Comparison of ENCODE assay signal across 6 cellular contexts in genomic region chr12:55838361-55838760, GRCh38. TPM values are rescaled to one million over a fixed set of nuclear protein-coding genes. Genes with fewer than 3 reads are reported as not detected.
"Had no signal": no experiment of that assay in that cellular context is flagged by ENCODE, and none has a peak within 500 bp of the region (broad histone marks: within the 10 kb centered on the region; RNA-seq: fewer than 3 reads in every experiment).

No MANE protein-coding gene starts in this region.

- H3K9ac ChIP-seq: GM23248 had no signal

- H2AFZ ChIP-seq: GM23248 had no signal

- H3K27ac ChIP-seq: GM23248 had no signal

- H3K4me3 Mint-ChIP-seq: H9 had no signal

- H3K9me3 Mint-ChIP-seq: H9 had no signal

- DNase-seq: GM23248, GOT3, H9, HCEC 1CT, IMR-90 had no signal

- H3K4me3 ChIP-seq: GM23248 had no signal

RNA-seq across cellular contexts. Expression of gene MMP19, which starts 4.4 kb away (rescaled TPM):
- total RNA-seq: HT-29 had no signal
